ENCODE assay signal across 26 cellular contexts in the genomic region with DNA sequence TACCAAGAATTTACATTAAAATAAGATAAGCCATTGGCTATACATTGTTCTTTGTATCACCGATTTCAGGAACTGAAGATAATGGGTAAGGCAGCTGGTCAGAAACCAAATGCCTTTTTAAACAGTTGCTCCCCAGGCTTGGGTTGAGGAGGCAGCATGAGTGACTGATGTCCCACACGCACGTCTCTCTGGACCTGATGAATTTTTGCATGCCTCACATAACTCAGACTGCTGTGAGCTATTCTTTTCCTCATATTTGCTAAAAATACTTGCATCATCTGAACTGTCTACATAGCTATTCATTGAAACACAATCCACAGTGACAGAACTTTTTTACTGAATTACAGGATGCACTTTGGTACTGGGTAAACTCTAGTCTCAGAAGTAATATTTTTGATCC.
DNase-seq lines count a peak whose midpoint lies in the region; TF ChIP-seq lines count a peak whose summit lies in the region.
"Had no signal": no experiment of that assay in that cellular context is flagged by ENCODE, and none has a peak within 500 bp of the region (broad histone marks: within the 10 kb centered on the region; RNA-seq: fewer than 3 reads in every experiment).

No MANE protein-coding gene starts in this region.

- no peaks in the 10 kb centered on the region for H3K36me3 ChIP-seq in osteoblast (ENCODE audit: insufficient read depth, low read length)
- H3K36me3 ChIP-seq: heart right ventricle, spleen, upper lobe of right lung had no signal

- no peak overlapping the region for H2AFZ ChIP-seq in osteoblast (ENCODE audit: low read length)

- H3K4me3 ChIP-seq in epithelial cell of esophagus (ENCODE audit: low read length) (no peak overlapping the region), osteoblast (ENCODE audit: insufficient read depth, low read length) (no peak overlapping the region)
- H3K4me3 ChIP-seq: dorsolateral prefrontal cortex, heart right ventricle, spleen, upper lobe of right lung had no signal

- TF ChIP-seq CTCF in epithelial cell of esophagus (IDR thresholded peaks at IDR 0.05; ENCODE audit: insufficient read depth, low read depth, low read length, missing control alignments) (no peak), osteoblast (IDR thresholded peaks at IDR 0.05; ENCODE audit: extremely low read depth, low read depth, low read length) (no peak), CD14-positive monocyte (IDR thresholded peaks at IDR 0.05) (no peak)

- H3K9me3 ChIP-seq in osteoblast (ENCODE audit: low read depth, low read length) = no peaks in the 10 kb centered on the region
- H3K9me3 ChIP-seq: heart right ventricle, spleen, upper lobe of right lung had no signal

- peak overlapping the region; percentile 56 for H3K27ac ChIP-seq in osteoblast (ENCODE audit: low read depth, low read length)
- H3K27ac ChIP-seq: C4-2B, dorsolateral prefrontal cortex, spleen, upper lobe of right lung, VCaP had no signal

- in situ Hi-C loops in KBM-7 (cut with MboI; ENCODE audit: low pct_unique_long_range_greater_than_20kb, low sequenced_read_pairs) = no loop called here

- no peak overlapping the region for H3K4me2 ChIP-seq in osteoblast (ENCODE audit: insufficient read depth, low read length)

- peaks cover 24% of the 10 kb centered on the region for H3K4me1 ChIP-seq in osteoblast (ENCODE audit: insufficient read depth, low read length)
- H3K4me1 ChIP-seq: spleen, upper lobe of right lung had no signal

- H3K79me2 ChIP-seq in osteoblast (ENCODE audit: insufficient read depth, low read length) = no peaks in the 10 kb centered on the region

- no peak overlapping the region for H3K4me3 Mint-ChIP-seq in CD14-positive monocyte
- H3K4me3 Mint-ChIP-seq: activated CD4-positive, alpha-beta T cell treated with anti-CD3 and anti-CD28 coated beads, Interleukin-2, amount 10 ng/mL, durations not matched to agents 7 days and 5 days; activated T-cell treated with anti-CD3 and anti-CD28 coated beads, Interleukin-2, amount 50 U/mL, for 72 hours; naive thymus-derived CD4-positive, alpha-beta T cell; stimulated activated effector memory CD8-positive, alpha-beta T cell treated with anti-CD3 and anti-CD28 coated beads, Interleukin-12 subunit alpha, Interleukin-12 subunit beta, amount 100 ng/mL, for 72 hours had no signal

- DNase-seq in AG20443 (ENCODE audit: low spot score) (peak; percentile 42), LHCN-M2 (ENCODE audit: low read depth) (peak; percentile 23), epithelial cell of esophagus (ENCODE audit: low read depth) (peak; percentile 28), osteoblast (ENCODE audit: insufficient read length, low spot score, missing footprints) (no peak), KBM-7 (no peak), RPMI8226 (no peak), SIG-M5 (lab: John Stamatoyannopoulos, UW) (no peak), CD14-positive monocyte (ENCODE audit: low spot score) (no peak)
- DNase-seq: activated CD4-positive, alpha-beta T cell treated with anti-CD3 and anti-CD28 coated beads, Interleukin-2, amount 10 ng/mL, durations not matched to agents 7 days and 5 days; activated naive CD4-positive, alpha-beta T cell treated with Interleukin-2 at 50 U/mL for 16 hours; activated T-cell treated with anti-CD3 and anti-CD28 coated beads, Interleukin-2, amount 50 U/mL, for 72 hours; caudate nucleus; dorsolateral prefrontal cortex; heart right ventricle; naive thymus-derived CD4-positive, alpha-beta T cell; NCI-H1048; NCI-H1930; NCI-H69; occipital lobe; spleen; stimulated activated CD4-positive, alpha-beta T cell treated with anti-CD3 and anti-CD28 coated beads, Interleukin-2, amount 100 ng/mL, for 48 hours; substantia nigra; upper lobe of right lung had no signal

- no peaks in the 10 kb centered on the region for H3K4me1 Mint-ChIP-seq in CD14-positive monocyte
- H3K4me1 Mint-ChIP-seq: activated CD4-positive, alpha-beta T cell treated with anti-CD3 and anti-CD28 coated beads, Interleukin-2, amount 10 ng/mL, durations not matched to agents 7 days and 5 days; naive thymus-derived CD4-positive, alpha-beta T cell; stimulated activated effector memory CD8-positive, alpha-beta T cell treated with anti-CD3 and anti-CD28 coated beads, Interleukin-12 subunit alpha, Interleukin-12 subunit beta, amount 100 ng/mL, for 72 hours had no signal

- no peaks in the 10 kb centered on the region for H4K20me1 ChIP-seq in osteoblast (ENCODE audit: insufficient read depth, low read length)

- H3K36me3 Mint-ChIP-seq in CD14-positive monocyte = no peaks in the 10 kb centered on the region
- H3K36me3 Mint-ChIP-seq: stimulated activated effector memory CD8-positive, alpha-beta T cell treated with anti-CD3 and anti-CD28 coated beads, Interleukin-12 subunit alpha, Interleukin-12 subunit beta, amount 100 ng/mL, for 72 hours had no signal

- no peaks in the 10 kb centered on the region for H3K27me3 ChIP-seq in osteoblast (ENCODE audit: insufficient read depth, low read length)
- H3K27me3 ChIP-seq: dorsolateral prefrontal cortex, heart right ventricle, spleen, upper lobe of right lung had no signal

- H3K9me3 Mint-ChIP-seq in CD14-positive monocyte = peaks cover 0 to 3% (median 0%) of the 10 kb centered on the region in 7 donors
- H3K9me3 Mint-ChIP-seq: activated CD4-positive, alpha-beta T cell treated with anti-CD3 and anti-CD28 coated beads, Interleukin-2, amount 10 ng/mL, durations not matched to agents 7 days and 5 days; activated T-cell treated with anti-CD3 and anti-CD28 coated beads, Interleukin-2, amount 50 U/mL, for 72 hours; naive thymus-derived CD4-positive, alpha-beta T cell had no signal

- no peaks in the 10 kb centered on the region for H3K27me3 Mint-ChIP-seq in CD14-positive monocyte (ENCODE audit: low read depth in 3 of 3)
- H3K27me3 Mint-ChIP-seq: activated CD4-positive, alpha-beta T cell treated with anti-CD3 and anti-CD28 coated beads, Interleukin-2, amount 10 ng/mL, durations not matched to agents 7 days and 5 days; naive thymus-derived CD4-positive, alpha-beta T cell had no signal

- H3K27ac Mint-ChIP-seq in CD14-positive monocyte = no peak overlapping the region
- H3K27ac Mint-ChIP-seq: activated CD4-positive, alpha-beta T cell treated with anti-CD3 and anti-CD28 coated beads, Interleukin-2, amount 10 ng/mL, durations not matched to agents 7 days and 5 days; activated T-cell treated with anti-CD3 and anti-CD28 coated beads, Interleukin-2, amount 50 U/mL, for 72 hours; stimulated activated effector memory CD8-positive, alpha-beta T cell treated with anti-CD3 and anti-CD28 coated beads, Interleukin-12 subunit alpha, Interleukin-12 subunit beta, amount 100 ng/mL, for 72 hours had no signal

- intact Hi-C loops in CD14-positive monocyte (cut with micrococcal nuclease) = no loop called here

Comparison
In these comparisons a context has a peak if more than half of its experiments do, and no peak if none do; other contexts are left out.
1. DNase-seq: peak in AG20443 (single experiment), LHCN-M2 (single experiment) and epithelial cell of esophagus (single experiment); none in osteoblast (single experiment), KBM-7 (single experiment), RPMI8226 (single experiment), SIG-M5 (single experiment) and CD14-positive monocyte (single experiment).